8 cellular contexts compared by ENCODE assay signal in the genomic region with DNA sequence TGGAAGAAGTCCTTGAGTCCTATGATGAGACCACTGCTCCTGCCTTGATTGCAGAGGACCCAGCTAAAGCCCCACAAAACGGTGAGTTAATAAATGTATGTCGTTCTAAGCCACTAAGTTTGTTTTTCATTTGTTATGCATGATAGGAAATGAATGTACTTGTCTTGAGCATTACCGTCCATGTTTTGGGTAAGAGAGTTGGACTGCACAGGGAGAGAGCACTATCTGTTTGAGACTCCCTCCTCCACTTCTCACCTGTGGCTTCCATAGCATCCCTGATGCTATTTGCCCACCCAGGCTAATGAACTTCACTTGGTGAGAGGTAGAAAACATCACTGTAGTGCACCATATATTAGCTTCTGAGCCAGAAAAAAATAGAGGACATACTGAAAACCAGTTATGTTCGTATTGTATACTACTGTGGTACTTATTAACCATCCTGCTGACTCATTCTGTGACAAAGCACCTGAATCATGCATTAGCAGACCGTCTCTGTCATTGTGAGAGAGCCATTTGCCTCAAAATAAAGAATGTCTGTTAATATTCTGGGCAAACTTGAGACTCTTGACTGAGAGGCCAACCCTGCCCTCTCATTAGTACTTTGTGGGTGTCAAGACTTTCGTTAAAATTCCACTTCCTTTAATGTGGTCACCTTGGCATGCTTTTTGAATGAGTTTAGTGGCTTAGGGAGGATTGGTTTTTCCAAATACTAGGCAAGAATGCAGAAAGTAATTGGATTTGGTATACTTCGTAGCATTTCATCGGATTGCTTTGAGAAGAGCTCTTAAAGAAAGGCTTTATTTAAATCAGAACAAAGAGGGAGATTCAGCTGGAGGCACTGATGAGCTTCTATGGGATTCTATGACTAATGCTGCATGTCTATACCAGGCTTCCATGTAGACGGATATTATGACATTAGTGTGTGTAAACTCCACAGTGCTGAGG.
DNase-seq lines count a peak whose midpoint lies in the region; ATAC-seq and TF ChIP-seq lines count a peak whose summit lies in the region.

No MANE protein-coding gene starts in this region.

- no peaks in the 10 kb centered on the region for H3K4me1 Mint-ChIP-seq in T-helper 17 cell

- DNase-seq in GM12864 (ENCODE audit: low read depth): peak; percentile 45
- DNase-seq in fibroblast of mammary gland (ENCODE audit: low read depth): peak; percentile 72
- DNase-seq in NCI-H1048 (lab: John Stamatoyannopoulos, UW): no peak
- no peak for DNase-seq in NCI-H128 (lab: John Stamatoyannopoulos, UW; ENCODE audit: unreplicated experiment)
- DNase-seq in thyroid gland: no peak
- no peak for DNase-seq in T-helper 17 cell

- no peaks in the 10 kb centered on the region for H3K4me1 ChIP-seq in thyroid gland

- no peaks in the 10 kb centered on the region for H3K27me3 ChIP-seq in thyroid gland

- no peak overlapping the region for H3K4me3 Mint-ChIP-seq in T-helper 17 cell

- H3K27ac ChIP-seq in thyroid gland: no peak overlapping the region

- H3K27me3 Mint-ChIP-seq in T-helper 17 cell: no peaks in the 10 kb centered on the region

- H3K36me3 ChIP-seq in thyroid gland: no peaks in the 10 kb centered on the region

- H3K9me3 ChIP-seq in thyroid gland: no peaks in the 10 kb centered on the region
- H3K9me3 ChIP-seq in T-helper 17 cell (ENCODE audit: control insufficient read depth, low read length, poor library complexity, severe bottlenecking): no peaks in the 10 kb centered on the region

- no peak for TF ChIP-seq CTCF in GM12864 (IDR thresholded peaks at IDR 0.05; ENCODE audit: low read depth, low read length, missing control alignments)
- TF ChIP-seq CTCF in fibroblast of mammary gland (conservative IDR thresholded peaks at IDR 0.05; ENCODE audit: control insufficient read depth, insufficient read depth, low read depth, low read length): no peak
- TF ChIP-seq CTCF in thyroid gland (IDR thresholded peaks at IDR 0.05): no peak

- no peak overlapping the region for H3K27ac Mint-ChIP-seq in T-helper 17 cell

- peak; percentile 97 for ATAC-seq in GM21447 (IDR thresholded peaks at IDR 0.05; ENCODE audit: unreplicated experiment)
- ATAC-seq in HG03558 (IDR thresholded peaks at IDR 0.05; ENCODE audit: extremely low read depth, unreplicated experiment): peak; percentile 96
- no peak for ATAC-seq in T-helper 17 cell

- intact Hi-C loops in thyroid gland (cut with DNase I): no loop called here

- H3K4me3 ChIP-seq in GM12864 (ENCODE audit: low read depth, low read length) (no peak overlapping the region; the same call in 1 of the 2 replicates), fibroblast of mammary gland (ENCODE audit: control insufficient read depth, low read depth, low read length) (no peak overlapping the region), thyroid gland (replicated peaks in 1 of 3) (no peak overlapping the region)

- TF ChIP-seq POLR2A in thyroid gland (IDR thresholded peaks at IDR 0.05): no peak

- H3K36me3 Mint-ChIP-seq in T-helper 17 cell (ENCODE audit: low read depth): no peaks in the 10 kb centered on the region

- WGBS in thyroid gland, 2 donors: 61 to 74% methylated on average over 8 to 9 of the region's 9 CpGs

Comparison
In these comparisons a context has a peak if more than half of its experiments do, and no peak if none do; other contexts are left out.
1. DNase-seq: peak in GM12864 (single experiment) and fibroblast of mammary gland (single experiment); none in NCI-H1048 (single experiment), NCI-H128 (single experiment), thyroid gland (0 of 2) and T-helper 17 cell (0 of 3).